In genomic region chr12:101336400-101336799, GRCh38 we compare ENCODE assay signal across 20 cellular contexts. TPM values are rescaled to one million over a fixed set of nuclear protein-coding genes. Genes with fewer than 3 reads are reported as not detected.
DNase-seq lines count a peak whose midpoint lies in the region; ATAC-seq, FAIRE-seq and TF ChIP-seq lines count a peak whose summit lies in the region.
"Had no signal": no experiment of that assay in that cellular context is flagged by ENCODE, and none has a peak within 500 bp of the region (broad histone marks: within the 10 kb centered on the region; RNA-seq: fewer than 3 reads in every experiment).

No MANE protein-coding gene starts in this region.

- H3K4me3 Mint-ChIP-seq in GM23338 (no peak overlapping the region), WTC11 (no peak overlapping the region)
- H3K4me3 Mint-ChIP-seq: B cell; CD4-positive, alpha-beta T cell; CD8-positive, alpha-beta T cell had no signal

- no peak overlapping the region for H2AFZ ChIP-seq in GM23338

- ATAC-seq in GM23338, result peak; percentile 50; the same call in 2 of the 3 replicates
- ATAC-seq in WTC11, result peak; percentile 51; the same call in 1 of the 2 replicates
- ATAC-seq: A549; CD8-positive, alpha-beta T cell had no signal

- H3K9me2 ChIP-seq in GM23338 (ENCODE audit: insufficient read depth), result no peaks in the 10 kb centered on the region

- H3K9me3 Mint-ChIP-seq in GM23338, result no peaks in the 10 kb centered on the region
- H3K9me3 Mint-ChIP-seq in WTC11, result no peaks in the 10 kb centered on the region
- H3K9me3 Mint-ChIP-seq: CD4-positive, alpha-beta T cell; CD8-positive, alpha-beta T cell had no signal

- peaks cover 4% of the 10 kb centered on the region; the same call in 1 of the 2 replicates for H3K4me1 ChIP-seq in GM23338 (ENCODE audit: insufficient read depth)
- H3K4me1 ChIP-seq: A549; BLaER1 treated with 17β-estradiol and CSF1 and Interleukin-3, amounts not matched to agents 10 nM and 100 nM; Caco-2 had no signal

- H3K36me3 Mint-ChIP-seq in GM23338 (ENCODE audit: low read depth) (peaks cover 58% of the 10 kb centered on the region), WTC11 (peaks cover 31% of the 10 kb centered on the region)

- H3K4me1 Mint-ChIP-seq in GM23338 (peaks cover 8% of the 10 kb centered on the region), WTC11 (peaks cover 13% of the 10 kb centered on the region)
- H3K4me1 Mint-ChIP-seq: B cell had no signal

- H3K4me3 ChIP-seq in GM23338, result no peak overlapping the region
- H3K4me3 ChIP-seq: A549; BLaER1 treated with 17β-estradiol and CSF1 and Interleukin-3, amounts not matched to agents 10 nM and 100 nM had no signal

- CTCF ChIA-PET in WTC11 (lab: Charles Lee), result interaction anchor here (1.0 to 1.1 kb wide), 2 partner anchors 10 to 13 kb away, joined by 3 to 9 read pairs; no protein-coding TSS in a partner anchor

- no peaks in the 10 kb centered on the region for H3K27me3 ChIP-seq in GM23338 (ENCODE audit: insufficient read depth)
- H3K27me3 ChIP-seq: BLaER1 treated with 17β-estradiol and CSF1 and Interleukin-3, amounts not matched to agents 10 nM and 100 nM had no signal

- TF ChIP-seq CTCF in GM23338 (conservative IDR thresholded peaks at IDR 0.05; ENCODE audit: low read depth in 2 of 2) (no peak), WTC11 (IDR thresholded peaks at IDR 0.05) (no peak)

- H3K27ac Mint-ChIP-seq in GM23338 (peak overlapping the region; percentile 34; the same call in 1 of the 2 replicates), WTC11 (peak overlapping the region; percentile 1; the same call in 1 of the 2 replicates)
- H3K27ac Mint-ChIP-seq: B cell; CD4-positive, alpha-beta T cell; CD8-positive, alpha-beta T cell had no signal

- H3K79me2 ChIP-seq in GM23338 (replicated peaks; ENCODE audit: insufficient read depth), result no peaks in the 10 kb centered on the region

- H3K36me3 ChIP-seq in GM23338 (ENCODE audit: insufficient read depth), result peaks cover 27% of the 10 kb centered on the region

- POLR2A ChIA-PET in WTC11 (lab: Charles Lee), result interaction anchor here (0.5 kb wide), 1 partner anchor 109 kb away, joined by 3 read pairs; no protein-coding TSS in a partner anchor

- H3K4me2 ChIP-seq in GM23338, result no peak overlapping the region
- H3K4me2 ChIP-seq: A549; BLaER1 treated with 17β-estradiol and CSF1 and Interleukin-3, amounts not matched to agents 10 nM and 100 nM had no signal

- H3K27me3 Mint-ChIP-seq in GM23338 (ENCODE audit: insufficient read depth, low read depth, poor library complexity) (no peaks in the 10 kb centered on the region), WTC11 (ENCODE audit: low read depth) (no peaks in the 10 kb centered on the region)
- H3K27me3 Mint-ChIP-seq: B cell; CD4-positive, alpha-beta T cell had no signal

- no peaks in the 10 kb centered on the region for H3F3A ChIP-seq in GM23338 (replicated peaks; ENCODE audit: low read depth)

- peak; percentile 4 for DNase-seq in GM23338 (ENCODE audit: low spot score)
- no peak for DNase-seq in HTR-8/SVneo (ENCODE audit: insufficient read length, low spot score)
- DNase-seq in WTC11 (ENCODE audit: low spot score), result no peak
- no peak for DNase-seq in cerebellar cortex (ENCODE audit: low spot score)
- DNase-seq in GM19238 (ENCODE audit: insufficient read length, low spot score), result no peak
- no peak for DNase-seq in NCI-H1436 (lab: John Stamatoyannopoulos, UW)
- DNase-seq: AML-193; Caco-2; Calu3; CD4-positive, alpha-beta T cell; CD8-positive, alpha-beta T cell; DMS79 treated with DMSO at 0.1 percent for 48 hours; GF-D8 had no signal

- peak; percentile 26 for FAIRE-seq in HTR-8/SVneo (lab: Jason Lieb, UNC)
- FAIRE-seq: A549, G401.6, GM12891 had no signal

- 0 out of 2 replicates have a peak overlapping the region, but pooled peaks have one; percentile 30 for H3K27ac ChIP-seq in GM23338 (ENCODE audit: low read depth)
- H3K27ac ChIP-seq: 22Rv1; A549; BLaER1 treated with 17β-estradiol and CSF1 and Interleukin-3, amounts not matched to agents 10 nM and 100 nM; C4-2B had no signal

- peaks cover 3% of the 10 kb centered on the region for H4K20me1 ChIP-seq in GM23338 (replicated peaks; ENCODE audit: insufficient read depth)
- H4K20me1 ChIP-seq: BLaER1 treated with 17β-estradiol and CSF1 and Interleukin-3, amounts not matched to agents 10 nM and 100 nM had no signal

TF ChIP-seq in GM23338, 12 proteins besides CTCF, POLR2A, EP300 and RAD21:
- TF ChIP-seq EZH2phosphoT487 (IDR thresholded peaks at IDR 0.05; ENCODE audit: unreplicated experiment) (no peak), JUNB (IDR thresholded peaks at IDR 0.05; ENCODE audit: unreplicated experiment) (no peak), ETS1 (IDR thresholded peaks at IDR 0.05) (no peak), ZNF114 (CRISPR knock-in tag; IDR thresholded peaks at IDR 0.05) (no peak)

TF ChIP-seq in WTC11, 78 proteins besides CTCF, POLR2A, EP300 and RAD21:
- TF ChIP-seq ZNF317 (CRISPR knock-in tag; IDR thresholded peaks at IDR 0.05; ENCODE audit: borderline replicate concordance, low read depth) (no peak), TEAD4 (CRISPR knock-in tag; IDR thresholded peaks at IDR 0.05) (no peak), ZNF263 (CRISPR knock-in tag; IDR thresholded peaks at IDR 0.05; ENCODE audit: low read depth) (no peak), ZNF138 (CRISPR knock-in tag; conservative IDR thresholded peaks at IDR 0.05) (no peak), ZNF396 (CRISPR knock-in tag; IDR thresholded peaks at IDR 0.05; ENCODE audit: borderline replicate concordance) (no peak), ZNF121 (CRISPR knock-in tag; IDR thresholded peaks at IDR 0.05) (no peak), E2F1 (CRISPR knock-in tag; IDR thresholded peaks at IDR 0.05) (no peak), ATF3 (CRISPR knock-in tag; conservative IDR thresholded peaks at IDR 0.05) (no peak), AR (CRISPR knock-in tag; IDR thresholded peaks at IDR 0.05) (no peak), HMGXB4 (CRISPR knock-in tag; IDR thresholded peaks at IDR 0.05) (no peak), TEAD1 (CRISPR knock-in tag; IDR thresholded peaks at IDR 0.05) (no peak), FOXP1 (CRISPR knock-in tag; IDR thresholded peaks at IDR 0.05; ENCODE audit: borderline replicate concordance) (no peak), TP53 (CRISPR knock-in tag; IDR thresholded peaks at IDR 0.05) (no peak), NFATC4 (CRISPR knock-in tag; IDR thresholded peaks at IDR 0.05) (no peak), OVOL2 (CRISPR knock-in tag; IDR thresholded peaks at IDR 0.05; ENCODE audit: borderline replicate concordance) (no peak)

RNA-seq across cellular contexts. Expression of gene UTP20, which starts 56.5 kb away (rescaled TPM):
- 55.8 and 59.6 TPM in 2 replicates for total RNA-seq in GM23338 (2014; rRNA removed; shearing (Covaris generic))
- polyA plus RNA-seq in GM23338 (2016; fragmentation: Nextera tagmentation; extraction: Ambion mirVana), result 12.3 and 13.1 TPM in 2 replicates
- total RNA-seq in WTC11 (2021), result 23.1 to 34.1 TPM (median 24.5 TPM) in 3 replicates
